12 cellular contexts compared by ENCODE assay signal in genomic region chr17:7711356-7711755, GRCh38. TPM values are rescaled to one million over a fixed set of nuclear protein-coding genes. Genes with fewer than 3 reads are reported as not detected.
DNase-seq lines count a peak whose midpoint lies in the region; ATAC-seq, FAIRE-seq and TF ChIP-seq lines count a peak whose summit lies in the region.
"Had no signal": no experiment of that assay in that cellular context is flagged by ENCODE, and none has a peak within 500 bp of the region (broad histone marks: within the 10 kb centered on the region; RNA-seq: fewer than 3 reads in every experiment).

No MANE protein-coding gene starts in this region.

- H3K27ac ChIP-seq in HEK293 (ENCODE audit: extremely low read depth, low read depth, low read length) (no peak overlapping the region), neural progenitor cell (no peak overlapping the region)
- H3K27ac ChIP-seq: transverse colon had no signal

- POLR2A ChIA-PET in HEK293 (lab: Yijun Ruan, JAX), result no interaction called here

- TF ChIP-seq CTCF in HEK293 (tag by site-specific recombination; IDR thresholded peaks at IDR 0.05) (peak; percentile 37; the same call in 1 of the 2 replicates), bronchial epithelial cell (IDR thresholded peaks at IDR 0.05; ENCODE audit: insufficient read depth, low read length, severe bottlenecking) (peak; percentile 16), neural progenitor cell (IDR thresholded peaks at IDR 0.05) (peak; percentile 48)

- H3K27ac Mint-ChIP-seq in neural progenitor cell, result peak overlapping the region; percentile 38
- H3K27ac Mint-ChIP-seq: B cell had no signal

- H3K4me3 ChIP-seq in HEK293 (ENCODE audit: low read depth, low read length), result no peak overlapping the region
- H3K4me3 ChIP-seq in bronchial epithelial cell (ENCODE audit: low read depth, low read length), result no peak overlapping the region
- no peak overlapping the region for H3K4me3 ChIP-seq in neural progenitor cell
- H3K4me3 ChIP-seq: transverse colon had no signal

- FAIRE-seq in bronchial epithelial cell (lab: Jason Lieb, UNC), result peak; percentile 60

- peaks cover 22% of the 10 kb centered on the region for H3K36me3 Mint-ChIP-seq in neural progenitor cell
- H3K36me3 Mint-ChIP-seq: activated naive CD4-positive, alpha-beta T cell treated with anti-CD3 and anti-CD28 coated beads, Interleukin-2, amount 50 U/mL, for 72 hours had no signal

- H3K27me3 ChIP-seq in bronchial epithelial cell (ENCODE audit: control insufficient read depth, insufficient read depth, low read length), result peaks cover 3% of the 10 kb centered on the region
- H3K27me3 ChIP-seq in neural progenitor cell, result peaks cover 7% of the 10 kb centered on the region

- H3K4me2 ChIP-seq in neural progenitor cell, result peak overlapping the region; percentile 60

- DNase-seq in activated CD4-positive, alpha-beta T cell treated with anti-CD3 and anti-CD28 coated beads for 48 hours, result peak; percentile 40
- DNase-seq in activated CD4-positive, alpha-beta T cell treated with anti-CD3 and anti-CD28 coated beads, Interleukin-2, amount 50 U/mL, for 1 hour, result no peak
- no peak for DNase-seq in bronchial epithelial cell (ENCODE audit: low read depth)
- DNase-seq in neural progenitor cell (ENCODE audit: low spot score), result peak; percentile 54
- no peak for DNase-seq in hypothalamus (lab: John Stamatoyannopoulos, UW)
- DNase-seq: right cardiac atrium, transverse colon had no signal

- H3K79me2 ChIP-seq in neural progenitor cell (ENCODE audit: low read depth), result peaks cover 4% of the 10 kb centered on the region

- ATAC-seq in GM21367 (IDR thresholded peaks at IDR 0.05; ENCODE audit: unreplicated experiment) (no peak), HG03175 (IDR thresholded peaks at IDR 0.05; ENCODE audit: unreplicated experiment) (no peak)
- ATAC-seq: right cardiac atrium had no signal

- H3K9me3 ChIP-seq in HEK293 (ENCODE audit: control insufficient read depth, insufficient read depth, low read depth, low read length) (no peaks in the 10 kb centered on the region), neural progenitor cell (ENCODE audit: low read depth) (no peaks in the 10 kb centered on the region)
- H3K9me3 ChIP-seq: transverse colon had no signal

- H3K4me1 ChIP-seq in HEK293 (ENCODE audit: control insufficient read depth, insufficient read depth, low read length), result peaks cover 3% of the 10 kb centered on the region
- peaks cover 32% of the 10 kb centered on the region for H3K4me1 ChIP-seq in neural progenitor cell

- H3K9ac ChIP-seq in neural progenitor cell, result no peak overlapping the region

- CTCF ChIA-PET in HEK293 (lab: Yijun Ruan, JAX), result interaction anchor here (1.3 to 1.9 kb wide), 3 partner anchors 10 to 77 kb away, joined by 4 to 10 read pairs (median 8); partner anchors contain the start of genes TP53 and WRAP53

- peaks cover 13% of the 10 kb centered on the region for H3K27me3 Mint-ChIP-seq in neural progenitor cell (ENCODE audit: insufficient read depth, low read depth)

- peaks cover 82% of the 10 kb centered on the region for H3K4me1 Mint-ChIP-seq in neural progenitor cell

- H3F3A ChIP-seq in neural progenitor cell (ENCODE audit: low read depth), result peaks cover 26% of the 10 kb centered on the region

- H3K4me3 Mint-ChIP-seq in neural progenitor cell, result peak overlapping the region; percentile 76
- H3K4me3 Mint-ChIP-seq: B cell had no signal

- H2AFZ ChIP-seq in neural progenitor cell (replicated peaks), result no peak overlapping the region

- H3K36me3 ChIP-seq in HEK293 (ENCODE audit: control insufficient read depth in 2 of 2, insufficient read depth in 1 of 2, low read length in 2 of 2), result no peaks in the 10 kb centered on the region
- H3K36me3 ChIP-seq in bronchial epithelial cell (ENCODE audit: control insufficient read depth, insufficient read depth, low read length), result no peaks in the 10 kb centered on the region
- H3K36me3 ChIP-seq in neural progenitor cell, result no peaks in the 10 kb centered on the region
- H3K36me3 ChIP-seq: transverse colon had no signal

- H4K20me1 ChIP-seq in neural progenitor cell (ENCODE audit: low read depth), result peaks cover 26% of the 10 kb centered on the region

- H3K9me3 Mint-ChIP-seq in neural progenitor cell, result no peaks in the 10 kb centered on the region
- H3K9me3 Mint-ChIP-seq: activated naive CD4-positive, alpha-beta T cell treated with anti-CD3 and anti-CD28 coated beads, Interleukin-2, amount 50 U/mL, for 72 hours had no signal

TF ChIP-seq in HEK293, 187 proteins besides CTCF, POLR2A, EP300 and RAD21:
- TF ChIP-seq OSR2 (tag by site-specific recombination; IDR thresholded peaks at IDR 0.05) (no peak), ZNF600 (tag by site-specific recombination; IDR thresholded peaks at IDR 0.05) (peak; percentile 70), PRDM10 (tag by site-specific recombination; IDR thresholded peaks at IDR 0.05) (0 out of 2 replicates have a peak, but pooled peaks have one; percentile 23), ZNF610 (tag by site-specific recombination; IDR thresholded peaks at IDR 0.05; ENCODE audit: borderline replicate concordance) (no peak), ZFP69B (tag by site-specific recombination; IDR thresholded peaks at IDR 0.05) (no peak), SP3 (tag by site-specific recombination; IDR thresholded peaks at IDR 0.05) (no peak)

RNA-seq across cellular contexts. Expression of gene DNAH2, which starts 6.2 kb away (rescaled TPM):
- total RNA-seq in bronchial epithelial cell (under 0.01 and 0.26 TPM in 2 replicates), neural progenitor cell (ENCODE audit: low replicate concordance) (0.09 and 0.28 TPM in 2 replicates)
- total RNA-seq: B cell had no signal

RNA-seq across cellular contexts. Expression of gene EFNB3, which starts 6.4 kb away (rescaled TPM):
- under 0.01 TPM in 2 replicates for total RNA-seq in bronchial epithelial cell
- 5.8 and 17.7 TPM in 2 replicates for total RNA-seq in neural progenitor cell (ENCODE audit: low replicate concordance)
- total RNA-seq: activated naive CD4-positive, alpha-beta T cell treated with anti-CD3 and anti-CD28 coated beads, Interleukin-2, amount 50 U/mL, for 72 hours; B cell had no signal

RNA-seq across cellular contexts. Expression of gene WRAP53, which starts 23.1 kb away (rescaled TPM):
- total RNA-seq in bronchial epithelial cell (3.5 and 4.2 TPM in 2 replicates), neural progenitor cell (ENCODE audit: low replicate concordance) (12.6 and 22.8 TPM in 2 replicates)

RNA-seq across cellular contexts. Expression of gene TP53, which starts 24.1 kb away (rescaled TPM):
- 9.2 and 15.1 TPM in 2 replicates for total RNA-seq in bronchial epithelial cell
- total RNA-seq in neural progenitor cell (ENCODE audit: low replicate concordance), result 54.9 and 69.7 TPM in 2 replicates

Comparison
In these comparisons a context has a peak if more than half of its experiments do, and no peak if none do; other contexts are left out.
1. DNase-seq: peak in activated CD4-positive, alpha-beta T cell treated with anti-CD3 and anti-CD28 coated beads for 48 hours (single experiment) and neural progenitor cell (single experiment); none in activated CD4-positive, alpha-beta T cell treated with anti-CD3 and anti-CD28 coated beads, Interleukin-2, amount 50 U/mL, for 1 hour (single experiment), bronchial epithelial cell (single experiment) and hypothalamus (0 of 51).
2. Peak in every context shown above with its lines, with median percentiles within 50 percentile points of each other: CTCF ChIP-seq.